1 cellular context compared by ENCODE assay signal in genomic region chr7:40542982-40543741, GRCh38.
TF ChIP-seq lines count a peak whose summit lies in the region.

No MANE protein-coding gene starts in this region.

TF ChIP-seq in IMR-90, 13 proteins besides CTCF, POLR2A, EP300 and RAD21 (continued from another document):
- TF ChIP-seq RCOR1 (IDR thresholded peaks at IDR 0.05; ENCODE audit: insufficient replicate concordance, low read length): no peak
- TF ChIP-seq SMC3 (IDR thresholded peaks at IDR 0.05; ENCODE audit: low read depth, low read length): no peak
- TF ChIP-seq CHD1 (IDR thresholded peaks at IDR 0.05; ENCODE audit: low read depth, low read length): no peak
- TF ChIP-seq MAFK (IDR thresholded peaks at IDR 0.05; ENCODE audit: low read depth, low read length): no peak
- no peak for TF ChIP-seq MXI1 (IDR thresholded peaks at IDR 0.05; ENCODE audit: borderline replicate concordance, low read depth, low read length)
- TF ChIP-seq ELK1 (IDR thresholded peaks at IDR 0.05; ENCODE audit: borderline replicate concordance, low read depth, low read length): no peak
- no peak for TF ChIP-seq FOS (IDR thresholded peaks at IDR 0.05; ENCODE audit: low read depth, low read length)
- no peak for TF ChIP-seq NFE2L2 (IDR thresholded peaks at IDR 0.05; ENCODE audit: low read depth, low read length)
